ENCODE assay signal across 1 cellular context in the genomic region with DNA sequence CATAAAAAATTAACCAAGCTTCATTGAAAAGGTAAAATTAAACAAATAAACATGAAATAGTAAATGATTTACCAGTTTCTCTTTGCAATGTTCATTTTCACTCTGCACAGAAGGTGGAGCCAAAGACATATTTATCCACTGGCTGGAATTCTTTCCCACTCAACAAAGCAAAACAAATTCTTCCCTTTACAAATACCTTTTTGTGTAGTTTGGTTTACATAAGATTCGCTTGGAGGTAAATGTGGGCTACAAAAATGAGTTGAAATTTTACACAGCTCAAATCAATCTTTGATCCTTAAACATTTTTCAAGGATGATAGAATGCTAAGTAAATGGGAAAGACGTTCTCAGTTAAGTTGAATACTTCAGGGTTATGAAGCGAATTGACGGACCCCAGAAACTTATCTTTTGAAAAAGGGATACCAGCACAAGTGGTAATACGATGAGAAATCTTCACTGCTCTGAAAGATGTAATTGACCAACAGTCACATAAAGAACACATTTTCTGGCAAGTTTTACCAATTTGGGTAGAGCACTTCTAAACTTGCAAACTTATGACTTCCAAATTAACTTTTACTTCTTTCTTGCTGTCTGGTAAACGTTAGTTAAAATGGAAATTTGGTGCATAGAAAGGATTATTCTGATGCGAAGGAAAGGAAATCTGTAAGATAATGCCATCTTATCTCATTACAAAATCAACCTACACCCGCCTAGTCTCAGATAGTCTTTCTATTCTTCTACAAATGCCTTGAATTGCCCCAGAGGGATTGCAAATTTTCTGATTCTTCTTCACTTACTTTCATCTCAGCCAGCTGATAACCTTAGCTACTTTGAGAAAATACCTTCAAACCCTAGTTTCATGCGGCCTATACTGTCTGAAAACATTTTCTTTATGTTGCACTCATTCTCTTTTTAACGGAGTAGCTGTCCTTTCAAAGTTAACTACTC.
A peak's percentile ranks its signal among the peaks of the same experiment; 100 is the strongest.
TF ChIP-seq lines count a peak whose summit lies in the region.

No MANE protein-coding gene starts in this region.

TF ChIP-seq in H1, 55 proteins besides CTCF, POLR2A, EP300 and RAD21 (continued from another document):
- TF ChIP-seq, protein P1, sequence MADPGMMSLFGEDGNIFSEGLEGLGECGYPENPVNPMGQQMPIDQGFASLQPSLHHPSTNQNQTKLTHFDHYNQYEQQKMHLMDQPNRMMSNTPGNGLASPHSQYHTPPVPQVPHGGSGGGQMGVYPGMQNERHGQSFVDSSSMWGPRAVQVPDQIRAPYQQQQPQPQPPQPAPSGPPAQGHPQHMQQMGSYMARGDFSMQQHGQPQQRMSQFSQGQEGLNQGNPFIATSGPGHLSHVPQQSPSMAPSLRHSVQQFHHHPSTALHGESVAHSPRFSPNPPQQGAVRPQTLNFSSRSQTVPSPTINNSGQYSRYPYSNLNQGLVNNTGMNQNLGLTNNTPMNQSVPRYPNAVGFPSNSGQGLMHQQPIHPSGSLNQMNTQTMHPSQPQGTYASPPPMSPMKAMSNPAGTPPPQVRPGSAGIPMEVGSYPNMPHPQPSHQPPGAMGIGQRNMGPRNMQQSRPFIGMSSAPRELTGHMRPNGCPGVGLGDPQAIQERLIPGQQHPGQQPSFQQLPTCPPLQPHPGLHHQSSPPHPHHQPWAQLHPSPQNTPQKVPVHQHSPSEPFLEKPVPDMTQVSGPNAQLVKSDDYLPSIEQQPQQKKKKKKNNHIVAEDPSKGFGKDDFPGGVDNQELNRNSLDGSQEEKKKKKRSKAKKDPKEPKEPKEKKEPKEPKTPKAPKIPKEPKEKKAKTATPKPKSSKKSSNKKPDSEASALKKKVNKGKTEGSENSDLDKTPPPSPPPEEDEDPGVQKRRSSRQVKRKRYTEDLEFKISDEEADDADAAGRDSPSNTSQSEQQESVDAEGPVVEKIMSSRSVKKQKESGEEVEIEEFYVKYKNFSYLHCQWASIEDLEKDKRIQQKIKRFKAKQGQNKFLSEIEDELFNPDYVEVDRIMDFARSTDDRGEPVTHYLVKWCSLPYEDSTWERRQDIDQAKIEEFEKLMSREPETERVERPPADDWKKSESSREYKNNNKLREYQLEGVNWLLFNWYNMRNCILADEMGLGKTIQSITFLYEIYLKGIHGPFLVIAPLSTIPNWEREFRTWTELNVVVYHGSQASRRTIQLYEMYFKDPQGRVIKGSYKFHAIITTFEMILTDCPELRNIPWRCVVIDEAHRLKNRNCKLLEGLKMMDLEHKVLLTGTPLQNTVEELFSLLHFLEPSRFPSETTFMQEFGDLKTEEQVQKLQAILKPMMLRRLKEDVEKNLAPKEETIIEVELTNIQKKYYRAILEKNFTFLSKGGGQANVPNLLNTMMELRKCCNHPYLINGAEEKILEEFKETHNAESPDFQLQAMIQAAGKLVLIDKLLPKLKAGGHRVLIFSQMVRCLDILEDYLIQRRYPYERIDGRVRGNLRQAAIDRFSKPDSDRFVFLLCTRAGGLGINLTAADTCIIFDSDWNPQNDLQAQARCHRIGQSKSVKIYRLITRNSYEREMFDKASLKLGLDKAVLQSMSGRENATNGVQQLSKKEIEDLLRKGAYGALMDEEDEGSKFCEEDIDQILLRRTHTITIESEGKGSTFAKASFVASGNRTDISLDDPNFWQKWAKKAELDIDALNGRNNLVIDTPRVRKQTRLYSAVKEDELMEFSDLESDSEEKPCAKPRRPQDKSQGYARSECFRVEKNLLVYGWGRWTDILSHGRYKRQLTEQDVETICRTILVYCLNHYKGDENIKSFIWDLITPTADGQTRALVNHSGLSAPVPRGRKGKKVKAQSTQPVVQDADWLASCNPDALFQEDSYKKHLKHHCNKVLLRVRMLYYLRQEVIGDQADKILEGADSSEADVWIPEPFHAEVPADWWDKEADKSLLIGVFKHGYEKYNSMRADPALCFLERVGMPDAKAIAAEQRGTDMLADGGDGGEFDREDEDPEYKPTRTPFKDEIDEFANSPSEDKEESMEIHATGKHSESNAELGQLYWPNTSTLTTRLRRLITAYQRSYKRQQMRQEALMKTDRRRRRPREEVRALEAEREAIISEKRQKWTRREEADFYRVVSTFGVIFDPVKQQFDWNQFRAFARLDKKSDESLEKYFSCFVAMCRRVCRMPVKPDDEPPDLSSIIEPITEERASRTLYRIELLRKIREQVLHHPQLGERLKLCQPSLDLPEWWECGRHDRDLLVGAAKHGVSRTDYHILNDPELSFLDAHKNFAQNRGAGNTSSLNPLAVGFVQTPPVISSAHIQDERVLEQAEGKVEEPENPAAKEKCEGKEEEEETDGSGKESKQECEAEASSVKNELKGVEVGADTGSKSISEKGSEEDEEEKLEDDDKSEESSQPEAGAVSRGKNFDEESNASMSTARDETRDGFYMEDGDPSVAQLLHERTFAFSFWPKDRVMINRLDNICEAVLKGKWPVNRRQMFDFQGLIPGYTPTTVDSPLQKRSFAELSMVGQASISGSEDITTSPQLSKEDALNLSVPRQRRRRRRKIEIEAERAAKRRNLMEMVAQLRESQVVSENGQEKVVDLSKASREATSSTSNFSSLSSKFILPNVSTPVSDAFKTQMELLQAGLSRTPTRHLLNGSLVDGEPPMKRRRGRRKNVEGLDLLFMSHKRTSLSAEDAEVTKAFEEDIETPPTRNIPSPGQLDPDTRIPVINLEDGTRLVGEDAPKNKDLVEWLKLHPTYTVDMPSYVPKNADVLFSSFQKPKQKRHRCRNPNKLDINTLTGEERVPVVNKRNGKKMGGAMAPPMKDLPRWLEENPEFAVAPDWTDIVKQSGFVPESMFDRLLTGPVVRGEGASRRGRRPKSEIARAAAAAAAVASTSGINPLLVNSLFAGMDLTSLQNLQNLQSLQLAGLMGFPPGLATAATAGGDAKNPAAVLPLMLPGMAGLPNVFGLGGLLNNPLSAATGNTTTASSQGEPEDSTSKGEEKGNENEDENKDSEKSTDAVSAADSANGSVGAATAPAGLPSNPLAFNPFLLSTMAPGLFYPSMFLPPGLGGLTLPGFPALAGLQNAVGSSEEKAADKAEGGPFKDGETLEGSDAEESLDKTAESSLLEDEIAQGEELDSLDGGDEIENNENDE (IDR thresholded peaks at IDR 0.05; ENCODE audit: insufficient replicate concordance, low read length), result peak; percentile 90
- TF ChIP-seq SP1 (IDR thresholded peaks at IDR 0.05; ENCODE audit: low read depth, low read length), result 0 out of 2 replicates have a peak, but pooled peaks have one; percentile 22
- no peak for TF ChIP-seq SAP30 (IDR thresholded peaks at IDR 0.05; ENCODE audit: insufficient read depth, insufficient replicate concordance, low read length)
